ENCODE assay signal across 26 cellular contexts in genomic region chrX:40792433-40792832, GRCh38.
"Had no signal": no experiment of that assay in that cellular context is flagged by ENCODE, and none has a peak within 500 bp of the region (broad histone marks: within the 10 kb centered on the region; RNA-seq: fewer than 3 reads in every experiment).

No MANE protein-coding gene starts in this region.

- H3K36me3 ChIP-seq: neural progenitor cell, ovary, right lobe of liver, sigmoid colon, suprapubic skin, tibial artery, transverse colon, upper lobe of right lung, uterus had no signal

- DNase-seq: natural killer cell; occipital lobe; ovary; posterior cingulate gyrus; psoas muscle; right cardiac atrium; right lobe of liver; sigmoid colon; small intestine; stimulated activated CD4-positive, alpha-beta T cell treated with anti-CD3 and anti-CD28 coated beads, Interleukin-15, amount 100 ng/mL, for 24 hours; stimulated activated CD4-positive, alpha-beta T cell treated with anti-CD3 and anti-CD28 coated beads, Interleukin-2, amount 100 ng/mL, for 24 hours; stimulated activated CD4-positive, alpha-beta T cell treated with anti-CD3 and anti-CD28 coated beads, Interleukin-2, amount 100 ng/mL, for 48 hours; stimulated activated CD4-positive, alpha-beta T cell treated with anti-CD3 and anti-CD28 coated beads, Interleukin-4, amount 100 ng/mL, for 24 hours; stimulated activated naive CD4-positive, alpha-beta T cell; stimulated activated naive CD8-positive, alpha-beta T cell treated with anti-CD3 and anti-CD28 coated beads, Interleukin-15, amount 100 ng/mL, for 72 hours; stimulated activated naive CD8-positive, alpha-beta T cell treated with anti-CD3 and anti-CD28 coated beads, Interleukin-15, Interleukin-2, amounts not matched to agents 100 U/mL and 50 U/mL, for 24 hours; substantia nigra; testis; tibial artery; transverse colon; upper lobe of right lung; uterus had no signal

- H3K27ac ChIP-seq: neural progenitor cell, ovary, parathyroid adenoma, psoas muscle, right lobe of liver, sigmoid colon, suprapubic skin, testis, tibial artery, transverse colon, upper lobe of right lung, uterus had no signal

- H3K4me3 ChIP-seq: neural progenitor cell, ovary, psoas muscle, right lobe of liver, sigmoid colon, suprapubic skin, testis, tibial artery, transverse colon, upper lobe of right lung, uterus had no signal

- ATAC-seq: natural killer cell; psoas muscle; right cardiac atrium; right lobe of liver; stimulated activated effector memory CD8-positive, alpha-beta T cell treated with anti-CD3 and anti-CD28 coated beads, Interleukin-12 subunit alpha, Interleukin-12 subunit beta, amount 100 ng/mL, for 72 hours; stimulated activated naive CD8-positive, alpha-beta T cell treated with anti-CD3 and anti-CD28 coated beads, Interleukin-15, amount 100 ng/mL, for 72 hours; stimulated activated naive CD8-positive, alpha-beta T cell treated with anti-CD3 and anti-CD28 coated beads, Interleukin-15, Interleukin-2, amounts not matched to agents 100 U/mL and 50 U/mL, for 24 hours; upper lobe of right lung had no signal

- H3K9ac ChIP-seq: neural progenitor cell, parathyroid adenoma had no signal

- H3K4me1 ChIP-seq: neural progenitor cell, parathyroid adenoma, testis, upper lobe of right lung, uterus had no signal

- H3K9me3 ChIP-seq: ovary, psoas muscle, right lobe of liver, sigmoid colon, suprapubic skin, testis, tibial artery, transverse colon, upper lobe of right lung, uterus had no signal

- H3K79me2 ChIP-seq: parathyroid adenoma had no signal

- H2AFZ ChIP-seq: neural progenitor cell, parathyroid adenoma had no signal

- FAIRE-seq: small intestine had no signal

- H3K27me3 ChIP-seq: neural progenitor cell, ovary, right lobe of liver, sigmoid colon, suprapubic skin, testis, tibial artery, transverse colon, upper lobe of right lung, uterus had no signal

- H3K4me2 ChIP-seq: neural progenitor cell had no signal
